Comparison of ENCODE assay signal across 10 cellular contexts in genomic region chr1:48493970-48494769, GRCh38. TPM values are rescaled to one million over a fixed set of nuclear protein-coding genes. Genes with fewer than 3 reads are reported as not detected.
DNase-seq lines count a peak whose midpoint lies in the region; TF ChIP-seq lines count a peak whose summit lies in the region.
"Had no signal": no experiment of that assay in that cellular context is flagged by ENCODE, and none has a peak within 500 bp of the region (broad histone marks: within the 10 kb centered on the region; RNA-seq: fewer than 3 reads in every experiment).

No MANE protein-coding gene starts in this region.

- no peaks in the 10 kb centered on the region for H3K4me1 ChIP-seq in BE2C

- DNase-seq in GM03348 (ENCODE audit: low spot score) (peak; percentile 41), anterior cingulate cortex (lab: John Stamatoyannopoulos, UW) (peak in 49 of 58 donors; percentile 9 to 89 (median 54)), inferior parietal cortex (ENCODE audit: extremely low spot score) (peak; percentile 81), skeletal muscle cell (ENCODE audit: low read depth) (peak; percentile 91), 8988T (no peak), BE2C (no peak), NCI-H2107 treated with DMSO at 0.1 percent for 48 hours (lab: John Stamatoyannopoulos, UW; ENCODE audit: unreplicated experiment) (no peak), GDM1 (lab: John Stamatoyannopoulos, UW) (no peak)
- DNase-seq: activated CD8-positive, alpha-beta T cell treated with anti-CD3 and anti-CD28 coated beads for 36 hours; kidney had no signal

- H3K27me3 ChIP-seq in BE2C, result no peaks in the 10 kb centered on the region

- H3K36me3 ChIP-seq in BE2C, result no peaks in the 10 kb centered on the region

- H3K9me3 ChIP-seq in BE2C, result no peaks in the 10 kb centered on the region

- no peak for TF ChIP-seq CTCF in BE2C (IDR thresholded peaks at IDR 0.05; ENCODE audit: low read depth, low read length)

- H3K4me3 ChIP-seq in skeletal muscle cell (ENCODE audit: low read depth, low read length) (no peak overlapping the region), BE2C (ENCODE audit: low read depth, low read length) (no peak overlapping the region)

RNA-seq across cellular contexts. Expression of gene SPATA6, which starts 22.2 kb away (rescaled TPM):
- 1.6 TPM for polyA plus RNA-seq in BE2C (2012; ENCODE audit: insufficient read depth, insufficient read length, low read depth)

Comparison
In these comparisons a context has a peak if more than half of its experiments do, and no peak if none do; other contexts are left out.
1. DNase-seq: peak in GM03348 (single experiment), anterior cingulate cortex (49 of 58), inferior parietal cortex (single experiment) and skeletal muscle cell (single experiment); none in 8988T (single experiment), BE2C (single experiment), NCI-H2107 treated with DMSO at 0.1 percent for 48 hours (single experiment) and GDM1 (single experiment).